Comparison of ENCODE assay signal across 1 cellular context in the genomic region with DNA sequence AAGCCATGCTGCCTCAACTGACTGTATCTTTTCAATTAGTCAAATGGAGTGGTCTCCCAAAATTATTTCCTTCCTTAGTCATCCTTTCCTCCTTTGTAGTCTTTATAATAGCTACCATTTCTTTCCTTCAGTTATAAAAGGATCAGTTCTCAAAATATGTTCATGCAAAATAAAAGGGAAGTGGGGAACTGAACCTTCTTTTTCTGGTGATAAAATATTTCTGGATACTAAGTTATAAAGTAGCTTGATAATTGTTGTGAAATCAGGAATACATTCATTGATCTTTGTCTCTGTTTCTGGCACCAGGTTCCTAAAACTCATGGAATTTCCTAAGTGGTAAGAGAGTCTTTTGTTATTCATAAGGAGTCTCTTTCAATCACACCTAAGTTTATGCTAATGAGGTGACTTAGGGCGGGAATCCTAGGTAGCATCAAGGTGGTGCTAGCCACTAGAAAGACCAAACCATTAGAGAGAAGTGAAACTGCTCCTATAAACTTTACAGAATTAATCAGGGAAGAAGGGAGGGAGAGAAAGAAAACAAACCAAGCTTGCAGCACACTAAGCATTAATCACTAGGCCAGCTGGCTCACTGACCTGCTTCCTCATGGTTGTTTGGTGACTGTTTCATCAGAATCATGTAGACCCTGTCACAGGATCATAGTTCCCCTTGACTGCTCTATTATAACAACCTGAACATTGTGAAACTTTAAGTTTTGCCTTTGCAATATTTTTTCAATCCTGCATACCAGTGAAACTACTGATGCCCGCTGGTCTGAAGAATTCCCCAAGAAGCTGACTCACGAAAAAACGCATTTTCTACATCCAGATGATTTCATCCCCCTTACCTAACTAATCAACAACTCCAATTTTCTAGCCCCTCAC.
TF ChIP-seq lines count a peak whose summit lies in the region.

No MANE protein-coding gene starts in this region.

TF ChIP-seq in H1, 55 proteins besides CTCF, POLR2A, EP300 and RAD21 (continued from another document):
- TF ChIP-seq GTF2F1 (IDR thresholded peaks at IDR 0.05; ENCODE audit: borderline replicate concordance, low read depth, low read length) (no peak), TAF7 (optimal IDR thresholded peaks at IDR 0.05; ENCODE audit: borderline replicate concordance, low read depth, low read length) (no peak), PHF8 (conservative IDR thresholded peaks at IDR 0.05; ENCODE audit: low read depth, low read length) (no peak), SIX5 (IDR thresholded peaks at IDR 0.05; ENCODE audit: low read depth, low read length) (no peak), CEBPB (IDR thresholded peaks at IDR 0.05; ENCODE audit: low read depth, low read length) (peak; percentile 32; the same call in 1 of the 2 replicates), POU5F1 (IDR thresholded peaks at IDR 0.05; ENCODE audit: low read depth, low read length) (peak; percentile 86), CTBP2 (IDR thresholded peaks at IDR 0.05; ENCODE audit: borderline replicate concordance, insufficient read depth, insufficient read length, low read length) (no peak), RFX5 (IDR thresholded peaks at IDR 0.05; ENCODE audit: borderline replicate concordance, low read depth, low read length) (no peak), KDM5A (IDR thresholded peaks at IDR 0.05; ENCODE audit: low read length) (no peak), EZH2 (IDR thresholded peaks at IDR 0.05; ENCODE audit: low read depth, low read length, severe bottlenecking) (no peak), MAFK (IDR thresholded peaks at IDR 0.05; ENCODE audit: low read depth, low read length) (no peak), RBBP5 (IDR thresholded peaks at IDR 0.05; ENCODE audit: borderline replicate concordance, low read depth, low read length) (no peak), TEAD4 (IDR thresholded peaks at IDR 0.05; ENCODE audit: low read depth, low read length) (no peak), TBP (IDR thresholded peaks at IDR 0.05; ENCODE audit: low read depth, low read length) (no peak), SIRT6 (IDR thresholded peaks at IDR 0.05; ENCODE audit: low read length) (no peak), ASH2L (IDR thresholded peaks at IDR 0.05; ENCODE audit: low read length) (peak; percentile 15), TCF12 (IDR thresholded peaks at IDR 0.05; ENCODE audit: low read depth, low read length) (no peak), RXRA (IDR thresholded peaks at IDR 0.05; ENCODE audit: insufficient read depth, low read depth, low read length) (no peak), SP1 (IDR thresholded peaks at IDR 0.05; ENCODE audit: low read depth, low read length) (0 out of 2 replicates have a peak, but pooled peaks have one; percentile 54), SIN3A (conservative IDR thresholded peaks at IDR 0.05 in 1 of 2, IDR thresholded peaks at IDR 0.05 in 1 of 2; ENCODE audit: low read depth in 1 of 2, low read length in 2 of 2) (no peak), CBX8 (IDR thresholded peaks at IDR 0.05; ENCODE audit: borderline replicate concordance, low read depth, low read length) (no peak), NRF1 (IDR thresholded peaks at IDR 0.05; ENCODE audit: low read depth, low read length) (no peak), HDAC2 (IDR thresholded peaks at IDR 0.05; ENCODE audit: borderline replicate concordance in 1 of 2, low read depth in 2 of 2, low read length in 2 of 2) (no peak), BACH1 (IDR thresholded peaks at IDR 0.05; ENCODE audit: low read length) (no peak), SRF (IDR thresholded peaks at IDR 0.05; ENCODE audit: low read depth, low read length) (no peak), EGR1 (IDR thresholded peaks at IDR 0.05; ENCODE audit: borderline replicate concordance, low read depth, low read length) (no peak), NANOG (IDR thresholded peaks at IDR 0.05; ENCODE audit: insufficient read depth, low read depth, low read length, poor library complexity, severe bottlenecking) (no peak), ZNF274 (IDR thresholded peaks at IDR 0.05; ENCODE audit: borderline replicate concordance, extremely low read depth, low read length) (no peak), SP2 (IDR thresholded peaks at IDR 0.05; ENCODE audit: low read length) (no peak), SP4 (IDR thresholded peaks at IDR 0.05; ENCODE audit: low read length) (no peak), SAP30 (IDR thresholded peaks at IDR 0.05; ENCODE audit: insufficient read depth, insufficient replicate concordance, low read length) (no peak), RNF2 (IDR thresholded peaks at IDR 0.05; ENCODE audit: borderline replicate concordance, low read depth, low read length, missing control alignments, poor library complexity, severe bottlenecking) (no peak), CBX5 (IDR thresholded peaks at IDR 0.05; ENCODE audit: low read depth, low read length) (no peak), BRCA1 (IDR thresholded peaks at IDR 0.05; ENCODE audit: low read depth, low read length) (no peak)
- TF ChIP-seq, protein P1, sequence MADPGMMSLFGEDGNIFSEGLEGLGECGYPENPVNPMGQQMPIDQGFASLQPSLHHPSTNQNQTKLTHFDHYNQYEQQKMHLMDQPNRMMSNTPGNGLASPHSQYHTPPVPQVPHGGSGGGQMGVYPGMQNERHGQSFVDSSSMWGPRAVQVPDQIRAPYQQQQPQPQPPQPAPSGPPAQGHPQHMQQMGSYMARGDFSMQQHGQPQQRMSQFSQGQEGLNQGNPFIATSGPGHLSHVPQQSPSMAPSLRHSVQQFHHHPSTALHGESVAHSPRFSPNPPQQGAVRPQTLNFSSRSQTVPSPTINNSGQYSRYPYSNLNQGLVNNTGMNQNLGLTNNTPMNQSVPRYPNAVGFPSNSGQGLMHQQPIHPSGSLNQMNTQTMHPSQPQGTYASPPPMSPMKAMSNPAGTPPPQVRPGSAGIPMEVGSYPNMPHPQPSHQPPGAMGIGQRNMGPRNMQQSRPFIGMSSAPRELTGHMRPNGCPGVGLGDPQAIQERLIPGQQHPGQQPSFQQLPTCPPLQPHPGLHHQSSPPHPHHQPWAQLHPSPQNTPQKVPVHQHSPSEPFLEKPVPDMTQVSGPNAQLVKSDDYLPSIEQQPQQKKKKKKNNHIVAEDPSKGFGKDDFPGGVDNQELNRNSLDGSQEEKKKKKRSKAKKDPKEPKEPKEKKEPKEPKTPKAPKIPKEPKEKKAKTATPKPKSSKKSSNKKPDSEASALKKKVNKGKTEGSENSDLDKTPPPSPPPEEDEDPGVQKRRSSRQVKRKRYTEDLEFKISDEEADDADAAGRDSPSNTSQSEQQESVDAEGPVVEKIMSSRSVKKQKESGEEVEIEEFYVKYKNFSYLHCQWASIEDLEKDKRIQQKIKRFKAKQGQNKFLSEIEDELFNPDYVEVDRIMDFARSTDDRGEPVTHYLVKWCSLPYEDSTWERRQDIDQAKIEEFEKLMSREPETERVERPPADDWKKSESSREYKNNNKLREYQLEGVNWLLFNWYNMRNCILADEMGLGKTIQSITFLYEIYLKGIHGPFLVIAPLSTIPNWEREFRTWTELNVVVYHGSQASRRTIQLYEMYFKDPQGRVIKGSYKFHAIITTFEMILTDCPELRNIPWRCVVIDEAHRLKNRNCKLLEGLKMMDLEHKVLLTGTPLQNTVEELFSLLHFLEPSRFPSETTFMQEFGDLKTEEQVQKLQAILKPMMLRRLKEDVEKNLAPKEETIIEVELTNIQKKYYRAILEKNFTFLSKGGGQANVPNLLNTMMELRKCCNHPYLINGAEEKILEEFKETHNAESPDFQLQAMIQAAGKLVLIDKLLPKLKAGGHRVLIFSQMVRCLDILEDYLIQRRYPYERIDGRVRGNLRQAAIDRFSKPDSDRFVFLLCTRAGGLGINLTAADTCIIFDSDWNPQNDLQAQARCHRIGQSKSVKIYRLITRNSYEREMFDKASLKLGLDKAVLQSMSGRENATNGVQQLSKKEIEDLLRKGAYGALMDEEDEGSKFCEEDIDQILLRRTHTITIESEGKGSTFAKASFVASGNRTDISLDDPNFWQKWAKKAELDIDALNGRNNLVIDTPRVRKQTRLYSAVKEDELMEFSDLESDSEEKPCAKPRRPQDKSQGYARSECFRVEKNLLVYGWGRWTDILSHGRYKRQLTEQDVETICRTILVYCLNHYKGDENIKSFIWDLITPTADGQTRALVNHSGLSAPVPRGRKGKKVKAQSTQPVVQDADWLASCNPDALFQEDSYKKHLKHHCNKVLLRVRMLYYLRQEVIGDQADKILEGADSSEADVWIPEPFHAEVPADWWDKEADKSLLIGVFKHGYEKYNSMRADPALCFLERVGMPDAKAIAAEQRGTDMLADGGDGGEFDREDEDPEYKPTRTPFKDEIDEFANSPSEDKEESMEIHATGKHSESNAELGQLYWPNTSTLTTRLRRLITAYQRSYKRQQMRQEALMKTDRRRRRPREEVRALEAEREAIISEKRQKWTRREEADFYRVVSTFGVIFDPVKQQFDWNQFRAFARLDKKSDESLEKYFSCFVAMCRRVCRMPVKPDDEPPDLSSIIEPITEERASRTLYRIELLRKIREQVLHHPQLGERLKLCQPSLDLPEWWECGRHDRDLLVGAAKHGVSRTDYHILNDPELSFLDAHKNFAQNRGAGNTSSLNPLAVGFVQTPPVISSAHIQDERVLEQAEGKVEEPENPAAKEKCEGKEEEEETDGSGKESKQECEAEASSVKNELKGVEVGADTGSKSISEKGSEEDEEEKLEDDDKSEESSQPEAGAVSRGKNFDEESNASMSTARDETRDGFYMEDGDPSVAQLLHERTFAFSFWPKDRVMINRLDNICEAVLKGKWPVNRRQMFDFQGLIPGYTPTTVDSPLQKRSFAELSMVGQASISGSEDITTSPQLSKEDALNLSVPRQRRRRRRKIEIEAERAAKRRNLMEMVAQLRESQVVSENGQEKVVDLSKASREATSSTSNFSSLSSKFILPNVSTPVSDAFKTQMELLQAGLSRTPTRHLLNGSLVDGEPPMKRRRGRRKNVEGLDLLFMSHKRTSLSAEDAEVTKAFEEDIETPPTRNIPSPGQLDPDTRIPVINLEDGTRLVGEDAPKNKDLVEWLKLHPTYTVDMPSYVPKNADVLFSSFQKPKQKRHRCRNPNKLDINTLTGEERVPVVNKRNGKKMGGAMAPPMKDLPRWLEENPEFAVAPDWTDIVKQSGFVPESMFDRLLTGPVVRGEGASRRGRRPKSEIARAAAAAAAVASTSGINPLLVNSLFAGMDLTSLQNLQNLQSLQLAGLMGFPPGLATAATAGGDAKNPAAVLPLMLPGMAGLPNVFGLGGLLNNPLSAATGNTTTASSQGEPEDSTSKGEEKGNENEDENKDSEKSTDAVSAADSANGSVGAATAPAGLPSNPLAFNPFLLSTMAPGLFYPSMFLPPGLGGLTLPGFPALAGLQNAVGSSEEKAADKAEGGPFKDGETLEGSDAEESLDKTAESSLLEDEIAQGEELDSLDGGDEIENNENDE (IDR thresholded peaks at IDR 0.05; ENCODE audit: insufficient replicate concordance, low read length): peak; percentile 52
- TF ChIP-seq, protein P2, sequence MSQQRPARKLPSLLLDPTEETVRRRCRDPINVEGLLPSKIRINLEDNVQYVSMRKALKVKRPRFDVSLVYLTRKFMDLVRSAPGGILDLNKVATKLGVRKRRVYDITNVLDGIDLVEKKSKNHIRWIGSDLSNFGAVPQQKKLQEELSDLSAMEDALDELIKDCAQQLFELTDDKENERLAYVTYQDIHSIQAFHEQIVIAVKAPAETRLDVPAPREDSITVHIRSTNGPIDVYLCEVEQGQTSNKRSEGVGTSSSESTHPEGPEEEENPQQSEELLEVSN (IDR thresholded peaks at IDR 0.05): peak; percentile 80
- TF ChIP-seq, protein P3, sequence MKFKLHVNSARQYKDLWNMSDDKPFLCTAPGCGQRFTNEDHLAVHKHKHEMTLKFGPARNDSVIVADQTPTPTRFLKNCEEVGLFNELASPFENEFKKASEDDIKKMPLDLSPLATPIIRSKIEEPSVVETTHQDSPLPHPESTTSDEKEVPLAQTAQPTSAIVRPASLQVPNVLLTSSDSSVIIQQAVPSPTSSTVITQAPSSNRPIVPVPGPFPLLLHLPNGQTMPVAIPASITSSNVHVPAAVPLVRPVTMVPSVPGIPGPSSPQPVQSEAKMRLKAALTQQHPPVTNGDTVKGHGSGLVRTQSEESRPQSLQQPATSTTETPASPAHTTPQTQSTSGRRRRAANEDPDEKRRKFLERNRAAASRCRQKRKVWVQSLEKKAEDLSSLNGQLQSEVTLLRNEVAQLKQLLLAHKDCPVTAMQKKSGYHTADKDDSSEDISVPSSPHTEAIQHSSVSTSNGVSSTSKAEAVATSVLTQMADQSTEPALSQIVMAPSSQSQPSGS (IDR thresholded peaks at IDR 0.05; ENCODE audit: low read length): no peak
- TF ChIP-seq, protein P4, sequence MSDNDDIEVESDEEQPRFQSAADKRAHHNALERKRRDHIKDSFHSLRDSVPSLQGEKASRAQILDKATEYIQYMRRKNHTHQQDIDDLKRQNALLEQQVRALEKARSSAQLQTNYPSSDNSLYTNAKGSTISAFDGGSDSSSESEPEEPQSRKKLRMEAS (IDR thresholded peaks at IDR 0.05): no peak
- TF ChIP-seq, protein P5, sequence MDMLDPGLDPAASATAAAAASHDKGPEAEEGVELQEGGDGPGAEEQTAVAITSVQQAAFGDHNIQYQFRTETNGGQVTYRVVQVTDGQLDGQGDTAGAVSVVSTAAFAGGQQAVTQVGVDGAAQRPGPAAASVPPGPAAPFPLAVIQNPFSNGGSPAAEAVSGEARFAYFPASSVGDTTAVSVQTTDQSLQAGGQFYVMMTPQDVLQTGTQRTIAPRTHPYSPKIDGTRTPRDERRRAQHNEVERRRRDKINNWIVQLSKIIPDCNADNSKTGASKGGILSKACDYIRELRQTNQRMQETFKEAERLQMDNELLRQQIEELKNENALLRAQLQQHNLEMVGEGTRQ (IDR thresholded peaks at IDR 0.05; ENCODE audit: low read length): no peak
TF ChIP-seq in H1: peak in this region for 6.
